ENCODE assay signal across 8 cellular contexts in genomic region chr20:47358672-47359532, GRCh38. TPM values are rescaled to one million over a fixed set of nuclear protein-coding genes. Genes with fewer than 3 reads are reported as not detected.
A peak's percentile ranks its signal among the peaks of the same experiment; 100 is the strongest.
DNase-seq lines count a peak whose midpoint lies in the region; ATAC-seq and TF ChIP-seq lines count a peak whose summit lies in the region.

No MANE protein-coding gene starts in this region.

- peak; percentile 28 for ATAC-seq in HCT116
- no peak for ATAC-seq in natural killer cell treated with Interleukin-12 subunit alpha and Interleukin-12 subunit beta and Interleukin-15 and Interleukin-18, amount 100 ng/mL, for 72 hours
- ATAC-seq in GM19467 (IDR thresholded peaks at IDR 0.05; ENCODE audit: unreplicated experiment), result no peak

- TF ChIP-seq CTCF in C4-2B (conservative IDR thresholded peaks at IDR 0.05), result no peak
- TF ChIP-seq CTCF in HCT116 (IDR thresholded peaks at IDR 0.05 in 2 of 3, conservative IDR thresholded peaks at IDR 0.05 in 1 of 3; ENCODE audit: borderline replicate concordance in 1 of 3, insufficient read depth in 1 of 3, low read depth in 2 of 3, low read length in 2 of 3), result no peak
- TF ChIP-seq CTCF in OCI-LY7 (conservative IDR thresholded peaks at IDR 0.05; ENCODE audit: low read length), result no peak
- no peak for TF ChIP-seq CTCF in spleen (IDR thresholded peaks at IDR 0.05 in 8 of 11, conservative IDR thresholded peaks at IDR 0.05 in 3 of 11)

- no peak overlapping the region for H3K4me3 Mint-ChIP-seq in natural killer cell treated with Interleukin-12 subunit alpha and Interleukin-12 subunit beta and Interleukin-15 and Interleukin-18, amount 100 ng/mL, for 72 hours

- TF ChIP-seq POLR2A in HCT116 (IDR thresholded peaks at IDR 0.05; ENCODE audit: borderline replicate concordance, extremely low read depth, insufficient read depth, insufficient read length) (no peak), spleen (IDR thresholded peaks at IDR 0.05) (peak in 1 of 3 donors; percentile 7)

- H3K9me2 ChIP-seq in HCT116 (ENCODE audit: insufficient read depth) (no peaks in the 10 kb centered on the region), OCI-LY7 (ENCODE audit: insufficient read depth, low read length) (no peaks in the 10 kb centered on the region)

- H3K4me3 ChIP-seq in HCT116 (replicated peaks in 1 of 2; ENCODE audit: low read depth in 1 of 2, low read length in 2 of 2), result peak overlapping the region; percentile 8 to 54; a peak in 2 of 4 replicates
- peak overlapping the region; percentile 20 for H3K4me3 ChIP-seq in OCI-LY7 (ENCODE audit: low read depth, low read length, poor library complexity, severe bottlenecking)
- peak overlapping the region in 1 of 8 donors; percentile 62 for H3K4me3 ChIP-seq in spleen

- intact Hi-C loops in HCT116 (cut with micrococcal nuclease), result no loop called here
- intact Hi-C loops in OCI-LY7 (cut with micrococcal nuclease; ENCODE audit: unreplicated experiment), result loop anchor here (10.0 kb wide), 1 partner anchor 1686 kb away; the partner anchor contains the start of gene CSE1L
- intact Hi-C loops in spleen (cut with DNase I; ENCODE audit: low total_unique reads), result no loop called here

- H2AFZ ChIP-seq in HCT116 (ENCODE audit: low read depth, low read length, poor library complexity, severe bottlenecking), result peak overlapping the region; percentile 44
- H2AFZ ChIP-seq in OCI-LY7 (ENCODE audit: low read length), result peak overlapping the region; percentile 93

- POLR2A ChIA-PET in HCT116 (lab: Charles Lee), result interaction anchor here (0.6 to 6.1 kb wide), 12 partner anchors 9 to 262 kb away, joined by 3 to 65 read pairs (median 4); no protein-coding TSS in a partner anchor
- POLR2A ChIA-PET in OCI-LY7 (lab: Charles Lee), result interaction anchor here (0.7 to 3.0 kb wide), 13 partner anchors 8 to 178 kb away, joined by 3 to 14 read pairs (median 3); no protein-coding TSS in a partner anchor

- BruUV-seq in HCT116 (replicated peaks; lab: Mats Ljungman, UMichigan) (no TSS peak), OCI-LY7 (replicated peaks; lab: Mats Ljungman, UMichigan) (no TSS peak)

- H3K27me3 ChIP-seq in HCT116 (ENCODE audit: insufficient read depth, low read length) (no peaks in the 10 kb centered on the region), spleen (replicated peaks in 1 of 7) (no peaks in the 10 kb centered on the region)

- H3K4me2 ChIP-seq in HCT116 (ENCODE audit: low read length) (peak overlapping the region; percentile 89), OCI-LY7 (ENCODE audit: low read length) (peak overlapping the region; percentile 98)

- RAD21 ChIA-PET in HCT116 (lab: Charles Lee; ENCODE audit: low non-redundant PET in 1 of 2, low total read pairs in 2 of 2, uncharacterized antibody in 2 of 2, unreplicated experiment in 2 of 2), result interaction anchor here (1.2 to 1.8 kb wide), 3 partner anchors 25 to 27 kb away, joined by 3 to 4 read pairs (median 3); no protein-coding TSS in a partner anchor

- H3K9ac ChIP-seq in HCT116 (ENCODE audit: low read length), result peak overlapping the region; percentile 84

- H3K36me3 ChIP-seq in HCT116 (ENCODE audit: control insufficient read depth in 1 of 2, insufficient read depth in 2 of 2, low read length in 2 of 2) (no peaks in the 10 kb centered on the region), OCI-LY7 (ENCODE audit: insufficient read depth, low read length) (peaks cover 8% of the 10 kb centered on the region; the same call in 1 of the 2 replicates), spleen (no peaks in the 10 kb centered on the region)

- H3K9me3 Mint-ChIP-seq in natural killer cell treated with Interleukin-12 subunit alpha and Interleukin-12 subunit beta and Interleukin-15 and Interleukin-18, amount 100 ng/mL, for 72 hours, result no peaks in the 10 kb centered on the region

- CTCF ChIA-PET in HCT116 (lab: Charles Lee) (interaction anchor here (0.7 to 2.3 kb wide), 4 partner anchors 25 to 85 kb away, joined by 3 to 11 read pairs (median 7); no protein-coding TSS in a partner anchor), OCI-LY7 (lab: Charles Lee; ENCODE audit: unreplicated experiment) (interaction anchor here (0.9 to 1.6 kb wide), 2 partner anchors 9 to 25 kb away, joined by 3 to 6 read pairs; no protein-coding TSS in a partner anchor)

- H3K4me1 ChIP-seq in HCT116 (ENCODE audit: control insufficient read depth in 1 of 2, insufficient read depth in 2 of 2, low read length in 2 of 2), result peaks cover 77 to 84% of the 10 kb centered on the region in 2 experiments
- H3K4me1 ChIP-seq in OCI-LY7 (ENCODE audit: insufficient read depth, low read length, poor library complexity, severe bottlenecking), result peaks cover 54% of the 10 kb centered on the region
- H3K4me1 ChIP-seq in spleen, result peaks cover 67 to 93% (median 89%) of the 10 kb centered on the region in 6 donors

- peaks cover 52 to 55% of the 10 kb centered on the region in 2 donors for H3K4me1 Mint-ChIP-seq in natural killer cell treated with Interleukin-12 subunit alpha and Interleukin-12 subunit beta and Interleukin-15 and Interleukin-18, amount 100 ng/mL, for 72 hours (ENCODE audit: low read depth in 2 of 2)

- H4K20me1 ChIP-seq in HCT116 (ENCODE audit: insufficient read depth), result no peaks in the 10 kb centered on the region
- H4K20me1 ChIP-seq in OCI-LY7 (ENCODE audit: insufficient read depth, low read length), result no peaks in the 10 kb centered on the region

- peaks cover 14% of the 10 kb centered on the region for H3K36me3 Mint-ChIP-seq in natural killer cell treated with Interleukin-12 subunit alpha and Interleukin-12 subunit beta and Interleukin-15 and Interleukin-18, amount 100 ng/mL, for 72 hours

- H3K27me3 Mint-ChIP-seq in natural killer cell treated with Interleukin-12 subunit alpha and Interleukin-12 subunit beta and Interleukin-15 and Interleukin-18, amount 100 ng/mL, for 72 hours, result no peaks in the 10 kb centered on the region

- H3K9me3 ChIP-seq in HCT116 (ENCODE audit: control insufficient read depth in 1 of 2, insufficient read depth in 1 of 2, low read depth in 1 of 2, low read length in 2 of 2) (no peaks in the 10 kb centered on the region), OCI-LY7 (ENCODE audit: low read length) (no peaks in the 10 kb centered on the region), spleen (no peaks in the 10 kb centered on the region)

- H3K27ac ChIP-seq in C4-2B (peak overlapping the region; percentile 98), HCT116 (ENCODE audit: low read depth, low read length) (peak overlapping the region; percentile 98), OCI-LY7 (ENCODE audit: low read depth, low read length, poor library complexity, severe bottlenecking) (peak overlapping the region; percentile 90), spleen (peak overlapping the region; percentile 96 to 99 (median 98))

- DNase-seq in HCT116 (ENCODE audit: low read depth, low spot score) (peak; percentile 49), OCI-LY7 (ENCODE audit: low spot score) (peak; percentile 29), cerebellar nuclear complex (lab: John Stamatoyannopoulos, UW) (peak; percentile 33 to 74), kidney glomerular epithelial cell (lab: John Stamatoyannopoulos, UW) (peak; percentile 85), spleen (peak; percentile 85)
- no peak for DNase-seq in natural killer cell treated with Interleukin-12 subunit alpha and Interleukin-12 subunit beta and Interleukin-15 and Interleukin-18, amount 100 ng/mL, for 72 hours (ENCODE audit: low spot score)

- TF ChIP-seq RAD21 in HCT116 (IDR thresholded peaks at IDR 0.05; ENCODE audit: low read depth), result 0 out of 2 replicates have a peak, but pooled peaks have one; percentile 9

- peak overlapping the region in 1 of 2 donors; percentile 99 for H3K27ac Mint-ChIP-seq in natural killer cell treated with Interleukin-12 subunit alpha and Interleukin-12 subunit beta and Interleukin-15 and Interleukin-18, amount 100 ng/mL, for 72 hours

- WGBS in spleen, 5 donors, result 30 to 45% (median 44%) methylated on average over 17 of the region's 17 CpGs

- H3K79me2 ChIP-seq in HCT116 (ENCODE audit: insufficient read depth, low read length) (peaks cover 25% of the 10 kb centered on the region), OCI-LY7 (ENCODE audit: insufficient read depth, low read depth, low read length) (peaks cover 26% of the 10 kb centered on the region)

TF ChIP-seq in HCT116, 20 proteins besides CTCF, POLR2A, EP300 and RAD21 (continues in another document):
- TF ChIP-seq CEBPB (IDR thresholded peaks at IDR 0.05; ENCODE audit: low read depth) (peak; percentile 76), CBX3 (IDR thresholded peaks at IDR 0.05; ENCODE audit: low read depth) (0 out of 2 replicates have a peak, but pooled peaks have one; percentile 56), EGR1 (IDR thresholded peaks at IDR 0.05; ENCODE audit: low read depth) (no peak), POLR2AphosphoS5 (IDR thresholded peaks at IDR 0.05; ENCODE audit: low read depth, low read length) (peak; percentile 40; the same call in 1 of the 2 replicates), EZH2 (IDR thresholded peaks at IDR 0.05) (no peak), TCF7L2 (IDR thresholded peaks at IDR 0.05; ENCODE audit: borderline replicate concordance, extremely low read depth, insufficient read depth, insufficient read length) (no peak), ZNF274 (IDR thresholded peaks at IDR 0.05; ENCODE audit: low read depth, low read length) (no peak), ZFX (IDR thresholded peaks at IDR 0.05) (peak; percentile 58), MAX (IDR thresholded peaks at IDR 0.05) (peak; percentile 58), SIN3A (IDR thresholded peaks at IDR 0.05; ENCODE audit: low read depth) (no peak; the same call in 1 of the 2 replicates), SP1 (IDR thresholded peaks at IDR 0.05; ENCODE audit: low read depth) (peak; percentile 69), JUND (IDR thresholded peaks at IDR 0.05) (0 out of 2 replicates have a peak, but pooled peaks have one; percentile 25)

RNA-seq across cellular contexts. Expression of gene ZMYND8, which starts 2.4 kb away (rescaled TPM):
- total RNA-seq in HCT116 (2021; ENCODE audit: unreplicated experiment) (29.0 TPM), OCI-LY7 (2022) (69.1 and 77.0 TPM in 2 replicates), spleen (10 to 100 TPM; 30.3 to 64.0 (median 56.0) TPM)
- polyA plus RNA-seq in HCT116 (2012), result 16.1 and 18.2 TPM in 2 replicates
- total RNA-seq in OCI-LY7 (2014; rRNA removed; shearing (Covaris generic)), result 26.1 and 30.4 TPM in 2 replicates
- 10 to 100 TPM; 12.5 to 16.8 (median 15.6) TPM for polyA plus RNA-seq in spleen
- 10 to 100 TPM; 42.1 to 65.7 TPM for total RNA-seq in natural killer cell treated with Interleukin-12 subunit alpha and Interleukin-12 subunit beta and Interleukin-15 and Interleukin-18, amount 100 ng/mL, for 72 hours
